ENCODE assay signal across 28 cellular contexts in the genomic region with DNA sequence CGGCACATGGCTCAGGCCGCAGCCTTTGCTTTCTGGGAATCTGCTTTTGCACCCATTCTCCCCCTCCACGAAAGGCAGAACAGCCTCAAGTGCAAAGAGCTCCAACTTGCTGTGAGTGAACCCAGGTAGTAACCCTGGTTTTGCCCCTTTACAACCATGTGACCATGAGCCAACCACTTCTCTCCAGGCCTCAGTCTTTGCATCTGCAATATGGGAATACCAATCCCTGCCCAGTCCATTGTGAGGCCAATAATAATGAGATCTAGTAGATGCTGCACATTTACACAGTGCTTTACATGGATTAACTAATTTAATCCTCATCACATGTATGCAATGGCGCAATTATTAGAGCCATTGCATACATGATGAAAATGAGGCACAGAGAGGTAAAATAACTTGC. TPM values are rescaled to one million over a fixed set of nuclear protein-coding genes. Genes with fewer than 3 reads are reported as not detected.
"Had no signal": no experiment of that assay in that cellular context is flagged by ENCODE, and none has a peak within 500 bp of the region (broad histone marks: within the 10 kb centered on the region; RNA-seq: fewer than 3 reads in every experiment).

No MANE protein-coding gene starts in this region.

- H3K9ac ChIP-seq: neural progenitor cell, parathyroid adenoma had no signal

- H3K9me3 ChIP-seq: ovary, psoas muscle, suprapubic skin, testis, tibial artery, transverse colon, upper lobe of right lung, uterus had no signal

- H2AFZ ChIP-seq: parathyroid adenoma had no signal

- H3K4me3 ChIP-seq: neural progenitor cell, ovary, psoas muscle, skin epidermis, smooth muscle cell, suprapubic skin, testis, tibial artery, transverse colon, upper lobe of right lung, uterus had no signal

- ATAC-seq: naive thymus-derived CD4-positive, alpha-beta T cell; natural killer cell; psoas muscle; right cardiac atrium; sciatic nerve; stimulated activated effector memory CD8-positive, alpha-beta T cell treated with anti-CD3 and anti-CD28 coated beads, Interleukin-12 subunit alpha, Interleukin-12 subunit beta, amount 100 ng/mL, for 72 hours; stimulated activated naive B cell treated with anti-CD40 and anti-IgM and Interleukin-4, amounts not matched to agents 10 μg/mL and 1 μg/mL and 100 μg/mL, for 72 hours; stimulated activated naive CD8-positive, alpha-beta T cell treated with anti-CD3 and anti-CD28 coated beads, Interleukin-15, amount 100 ng/mL, for 72 hours; upper lobe of right lung had no signal

- H3K79me2 ChIP-seq: parathyroid adenoma had no signal

- H3K36me3 ChIP-seq: neural progenitor cell, ovary, suprapubic skin, tibial artery, transverse colon, upper lobe of right lung, uterus had no signal

- H3K4me2 ChIP-seq: smooth muscle cell had no signal

- H3K27me3 ChIP-seq: ovary, testis had no signal

- DNase-seq: naive thymus-derived CD4-positive, alpha-beta T cell; natural killer cell; occipital lobe; ovary; psoas muscle; right cardiac atrium; stimulated activated CD4-positive, alpha-beta T cell treated with anti-CD3 and anti-CD28 coated beads, Interleukin-15, amount 100 ng/mL, for 24 hours; stimulated activated CD4-positive, alpha-beta T cell treated with anti-CD3 and anti-CD28 coated beads, Interleukin-2, amount 100 ng/mL, for 24 hours; stimulated activated CD4-positive, alpha-beta T cell treated with anti-CD3 and anti-CD28 coated beads, Interleukin-2, amount 100 ng/mL, for 48 hours; stimulated activated CD4-positive, alpha-beta T cell treated with anti-CD3 and anti-CD28 coated beads, Interleukin-4, amount 100 ng/mL, for 24 hours; stimulated activated naive B cell treated with anti-CD40 and anti-IgM and Interleukin-4, amounts not matched to agents 10 μg/mL and 1 μg/mL and 100 μg/mL, for 72 hours; stimulated activated naive CD4-positive, alpha-beta T cell treated with Interleukin-2 at 50 U/mL for 16 hours; stimulated activated naive CD8-positive, alpha-beta T cell treated with anti-CD3 and anti-CD28 coated beads, Interleukin-15, amount 100 ng/mL, for 72 hours; substantia nigra; testis; tibial artery; transverse colon; upper lobe of right lung; uterus had no signal

- H3K4me1 ChIP-seq: parathyroid adenoma, testis had no signal

- H3K27ac ChIP-seq: neural progenitor cell, ovary, parathyroid adenoma, psoas muscle, skin epidermis, suprapubic skin, testis, tibial artery, transverse colon, upper lobe of right lung, uterus had no signal

RNA-seq across cellular contexts. Expression of a gene that starts 4.7 kb away (rescaled TPM):
- total RNA-seq: osteoblast, renal cortical epithelial cell, right cardiac atrium, smooth muscle cell had no signal
- polyA plus RNA-seq: right cardiac atrium, smooth muscle cell had no signal
